Comparison of ENCODE assay signal across 1 cellular context in the genomic region with DNA sequence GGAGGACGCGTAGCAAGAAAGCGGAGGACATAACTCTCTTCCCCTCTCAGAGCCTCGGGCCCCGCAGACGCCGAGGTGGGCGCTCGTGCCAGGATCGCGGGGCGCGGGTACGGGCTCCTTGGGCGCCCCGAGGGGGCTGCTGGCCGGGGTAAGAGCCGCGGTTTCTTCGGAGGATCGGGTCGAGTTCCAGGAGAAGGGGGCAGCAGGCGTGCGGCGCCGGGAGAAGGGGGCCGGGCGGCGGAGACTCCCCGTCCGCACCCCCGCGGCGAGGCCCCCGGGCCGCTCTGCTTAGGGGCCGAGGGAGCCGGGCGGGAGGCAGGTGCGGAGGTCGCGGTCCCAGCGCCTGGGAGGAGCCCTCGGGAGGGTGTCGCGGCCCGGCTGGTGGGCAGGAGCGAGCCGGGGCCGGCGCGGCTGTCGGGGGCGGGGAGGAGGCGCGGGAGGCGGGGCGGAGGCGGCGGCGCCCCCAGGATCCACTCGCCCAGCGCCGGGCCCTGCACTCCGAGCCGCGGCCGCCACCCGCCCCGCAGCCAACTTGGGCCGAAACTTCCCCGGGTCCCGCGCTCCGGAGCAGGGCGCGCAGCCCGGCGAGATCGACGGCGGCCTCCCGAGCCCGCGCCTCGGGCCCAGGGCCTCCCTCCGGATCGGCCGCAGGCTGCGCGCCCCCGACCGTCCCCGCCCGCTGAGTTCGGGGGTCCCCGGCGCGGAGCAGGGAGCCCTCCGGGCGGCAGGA.
A peak's percentile ranks its signal among the peaks of the same experiment; 100 is the strongest.
TF ChIP-seq lines count a peak whose summit lies in the region.

No MANE protein-coding gene starts in this region.

TF ChIP-seq in HEK293, 187 proteins besides CTCF, POLR2A, EP300 and RAD21 (continued from another document):
- TF ChIP-seq, protein P1, sequence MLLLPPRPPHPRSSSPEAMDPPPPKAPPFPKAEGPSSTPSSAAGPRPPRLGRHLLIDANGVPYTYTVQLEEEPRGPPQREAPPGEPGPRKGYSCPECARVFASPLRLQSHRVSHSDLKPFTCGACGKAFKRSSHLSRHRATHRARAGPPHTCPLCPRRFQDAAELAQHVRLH (tag by site-specific recombination; IDR thresholded peaks at IDR 0.05) = no peak
- peak; percentile 75 for TF ChIP-seq ZBTB8A (tag by site-specific recombination; IDR thresholded peaks at IDR 0.05)
- no peak for TF ChIP-seq PRDM2 (tag by site-specific recombination; IDR thresholded peaks at IDR 0.05; ENCODE audit: borderline replicate concordance)
